ENCODE assay signal across 1 cellular context in the genomic region with DNA sequence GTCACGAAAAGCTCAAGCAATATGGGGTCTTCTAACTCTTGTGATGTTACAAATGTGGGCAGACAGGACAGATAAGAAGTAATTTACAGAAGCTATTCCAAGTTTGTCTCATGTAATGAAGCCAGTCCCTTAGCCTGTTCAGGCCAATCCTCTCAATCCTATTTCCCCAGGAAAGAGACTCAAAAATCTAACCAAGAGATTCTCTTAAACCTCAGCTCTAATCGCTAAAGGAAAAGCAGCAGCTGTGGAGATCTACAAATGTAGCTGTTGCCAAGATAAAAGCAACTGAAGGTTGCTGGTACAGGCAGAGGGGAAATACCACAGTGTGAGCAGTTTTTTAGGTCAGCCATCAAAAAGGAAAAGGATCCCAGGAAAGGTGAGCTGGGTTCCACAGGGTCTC.
TF ChIP-seq lines count a peak whose summit lies in the region.

No MANE protein-coding gene starts in this region.

TF ChIP-seq in HepG2, 621 proteins besides CTCF, POLR2A, EP300 and RAD21 (continued from another document):
- TF ChIP-seq, protein P1, sequence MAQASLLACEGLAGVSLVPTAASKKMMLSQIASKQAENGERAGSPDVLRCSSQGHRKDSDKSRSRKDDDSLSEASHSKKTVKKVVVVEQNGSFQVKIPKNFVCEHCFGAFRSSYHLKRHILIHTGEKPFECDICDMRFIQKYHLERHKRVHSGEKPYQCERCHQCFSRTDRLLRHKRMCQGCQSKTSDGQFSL (CRISPR knock-in tag; IDR thresholded peaks at IDR 0.05) = no peak
- TF ChIP-seq ZSCAN12 (CRISPR knock-in tag; IDR thresholded peaks at IDR 0.05) = no peak
TF ChIP-seq in HepG2: peak in this region for 0.
